In genomic region chr1:150561830-150562367, GRCh38 we compare ENCODE assay signal across 1 cellular context.
TF ChIP-seq lines count a peak whose summit lies in the region.

No MANE protein-coding gene starts in this region.

TF ChIP-seq in HepG2, 621 proteins besides CTCF, POLR2A, EP300 and RAD21 (continued from another document and continues in another):
- TF ChIP-seq ZNF646 (CRISPR knock-in tag; IDR thresholded peaks at IDR 0.05) (no peak), SRSF1 (optimal IDR thresholded peaks at IDR 0.05; ENCODE audit: low read depth, low read length) (peak; percentile 38), ZNF101 (CRISPR knock-in tag; IDR thresholded peaks at IDR 0.05; ENCODE audit: borderline replicate concordance, low read depth) (no peak), ZBTB1 (CRISPR knock-in tag; IDR thresholded peaks at IDR 0.05; ENCODE audit: borderline replicate concordance) (no peak), KLF12 (CRISPR knock-in tag; IDR thresholded peaks at IDR 0.05; ENCODE audit: borderline replicate concordance) (peak; percentile 62; the same call in 1 of the 2 replicates), ZNF598 (CRISPR knock-in tag; IDR thresholded peaks at IDR 0.05; ENCODE audit: borderline replicate concordance) (no peak), ZNF75D (CRISPR knock-in tag; IDR thresholded peaks at IDR 0.05; ENCODE audit: borderline replicate concordance) (no peak), NR2F2 (IDR thresholded peaks at IDR 0.05; ENCODE audit: borderline replicate concordance, low read depth) (no peak), KLF9 (CRISPR knock-in tag; IDR thresholded peaks at IDR 0.05; ENCODE audit: low read depth) (no peak), ZNF331 (CRISPR knock-in tag; IDR thresholded peaks at IDR 0.05) (peak; percentile 87), NKX3-1 (CRISPR knock-in tag; IDR thresholded peaks at IDR 0.05) (no peak), ZNF251 (CRISPR knock-in tag; IDR thresholded peaks at IDR 0.05) (no peak), ZNF180 (CRISPR knock-in tag; IDR thresholded peaks at IDR 0.05; ENCODE audit: borderline replicate concordance, low read depth) (no peak), GLI4 (CRISPR knock-in tag; IDR thresholded peaks at IDR 0.05; ENCODE audit: borderline replicate concordance) (no peak), RFXANK (CRISPR knock-in tag; IDR thresholded peaks at IDR 0.05) (peak; percentile 99), MXD4 (CRISPR knock-in tag; IDR thresholded peaks at IDR 0.05) (no peak), CCDC6 (CRISPR knock-in tag; IDR thresholded peaks at IDR 0.05) (peak; percentile 81), ZNF549 (CRISPR knock-in tag; IDR thresholded peaks at IDR 0.05) (no peak)
- TF ChIP-seq, protein P1, sequence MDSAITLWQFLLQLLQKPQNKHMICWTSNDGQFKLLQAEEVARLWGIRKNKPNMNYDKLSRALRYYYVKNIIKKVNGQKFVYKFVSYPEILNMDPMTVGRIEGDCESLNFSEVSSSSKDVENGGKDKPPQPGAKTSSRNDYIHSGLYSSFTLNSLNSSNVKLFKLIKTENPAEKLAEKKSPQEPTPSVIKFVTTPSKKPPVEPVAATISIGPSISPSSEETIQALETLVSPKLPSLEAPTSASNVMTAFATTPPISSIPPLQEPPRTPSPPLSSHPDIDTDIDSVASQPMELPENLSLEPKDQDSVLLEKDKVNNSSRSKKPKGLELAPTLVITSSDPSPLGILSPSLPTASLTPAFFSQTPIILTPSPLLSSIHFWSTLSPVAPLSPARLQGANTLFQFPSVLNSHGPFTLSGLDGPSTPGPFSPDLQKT (CRISPR knock-in tag; IDR thresholded peaks at IDR 0.05; ENCODE audit: borderline replicate concordance) = no peak
- TF ChIP-seq, protein P2, sequence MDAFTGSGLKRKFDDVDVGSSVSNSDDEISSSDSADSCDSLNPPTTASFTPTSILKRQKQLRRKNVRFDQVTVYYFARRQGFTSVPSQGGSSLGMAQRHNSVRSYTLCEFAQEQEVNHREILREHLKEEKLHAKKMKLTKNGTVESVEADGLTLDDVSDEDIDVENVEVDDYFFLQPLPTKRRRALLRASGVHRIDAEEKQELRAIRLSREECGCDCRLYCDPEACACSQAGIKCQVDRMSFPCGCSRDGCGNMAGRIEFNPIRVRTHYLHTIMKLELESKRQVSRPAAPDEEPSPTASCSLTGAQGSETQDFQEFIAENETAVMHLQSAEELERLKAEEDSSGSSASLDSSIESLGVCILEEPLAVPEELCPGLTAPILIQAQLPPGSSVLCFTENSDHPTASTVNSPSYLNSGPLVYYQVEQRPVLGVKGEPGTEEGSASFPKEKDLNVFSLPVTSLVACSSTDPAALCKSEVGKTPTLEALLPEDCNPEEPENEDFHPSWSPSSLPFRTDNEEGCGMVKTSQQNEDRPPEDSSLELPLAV (CRISPR knock-in tag; conservative IDR thresholded peaks at IDR 0.05; ENCODE audit: low read depth) = no peak
- TF ChIP-seq, protein P3, sequence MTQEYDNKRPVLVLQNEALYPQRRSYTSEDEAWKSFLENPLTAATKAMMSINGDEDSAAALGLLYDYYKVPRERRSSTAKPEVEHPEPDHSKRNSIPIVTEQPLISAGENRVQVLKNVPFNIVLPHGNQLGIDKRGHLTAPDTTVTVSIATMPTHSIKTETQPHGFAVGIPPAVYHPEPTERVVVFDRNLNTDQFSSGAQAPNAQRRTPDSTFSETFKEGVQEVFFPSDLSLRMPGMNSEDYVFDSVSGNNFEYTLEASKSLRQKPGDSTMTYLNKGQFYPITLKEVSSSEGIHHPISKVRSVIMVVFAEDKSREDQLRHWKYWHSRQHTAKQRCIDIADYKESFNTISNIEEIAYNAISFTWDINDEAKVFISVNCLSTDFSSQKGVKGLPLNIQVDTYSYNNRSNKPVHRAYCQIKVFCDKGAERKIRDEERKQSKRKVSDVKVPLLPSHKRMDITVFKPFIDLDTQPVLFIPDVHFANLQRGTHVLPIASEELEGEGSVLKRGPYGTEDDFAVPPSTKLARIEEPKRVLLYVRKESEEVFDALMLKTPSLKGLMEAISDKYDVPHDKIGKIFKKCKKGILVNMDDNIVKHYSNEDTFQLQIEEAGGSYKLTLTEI (CRISPR knock-in tag; conservative IDR thresholded peaks at IDR 0.05) = no peak
- TF ChIP-seq, protein P4, sequence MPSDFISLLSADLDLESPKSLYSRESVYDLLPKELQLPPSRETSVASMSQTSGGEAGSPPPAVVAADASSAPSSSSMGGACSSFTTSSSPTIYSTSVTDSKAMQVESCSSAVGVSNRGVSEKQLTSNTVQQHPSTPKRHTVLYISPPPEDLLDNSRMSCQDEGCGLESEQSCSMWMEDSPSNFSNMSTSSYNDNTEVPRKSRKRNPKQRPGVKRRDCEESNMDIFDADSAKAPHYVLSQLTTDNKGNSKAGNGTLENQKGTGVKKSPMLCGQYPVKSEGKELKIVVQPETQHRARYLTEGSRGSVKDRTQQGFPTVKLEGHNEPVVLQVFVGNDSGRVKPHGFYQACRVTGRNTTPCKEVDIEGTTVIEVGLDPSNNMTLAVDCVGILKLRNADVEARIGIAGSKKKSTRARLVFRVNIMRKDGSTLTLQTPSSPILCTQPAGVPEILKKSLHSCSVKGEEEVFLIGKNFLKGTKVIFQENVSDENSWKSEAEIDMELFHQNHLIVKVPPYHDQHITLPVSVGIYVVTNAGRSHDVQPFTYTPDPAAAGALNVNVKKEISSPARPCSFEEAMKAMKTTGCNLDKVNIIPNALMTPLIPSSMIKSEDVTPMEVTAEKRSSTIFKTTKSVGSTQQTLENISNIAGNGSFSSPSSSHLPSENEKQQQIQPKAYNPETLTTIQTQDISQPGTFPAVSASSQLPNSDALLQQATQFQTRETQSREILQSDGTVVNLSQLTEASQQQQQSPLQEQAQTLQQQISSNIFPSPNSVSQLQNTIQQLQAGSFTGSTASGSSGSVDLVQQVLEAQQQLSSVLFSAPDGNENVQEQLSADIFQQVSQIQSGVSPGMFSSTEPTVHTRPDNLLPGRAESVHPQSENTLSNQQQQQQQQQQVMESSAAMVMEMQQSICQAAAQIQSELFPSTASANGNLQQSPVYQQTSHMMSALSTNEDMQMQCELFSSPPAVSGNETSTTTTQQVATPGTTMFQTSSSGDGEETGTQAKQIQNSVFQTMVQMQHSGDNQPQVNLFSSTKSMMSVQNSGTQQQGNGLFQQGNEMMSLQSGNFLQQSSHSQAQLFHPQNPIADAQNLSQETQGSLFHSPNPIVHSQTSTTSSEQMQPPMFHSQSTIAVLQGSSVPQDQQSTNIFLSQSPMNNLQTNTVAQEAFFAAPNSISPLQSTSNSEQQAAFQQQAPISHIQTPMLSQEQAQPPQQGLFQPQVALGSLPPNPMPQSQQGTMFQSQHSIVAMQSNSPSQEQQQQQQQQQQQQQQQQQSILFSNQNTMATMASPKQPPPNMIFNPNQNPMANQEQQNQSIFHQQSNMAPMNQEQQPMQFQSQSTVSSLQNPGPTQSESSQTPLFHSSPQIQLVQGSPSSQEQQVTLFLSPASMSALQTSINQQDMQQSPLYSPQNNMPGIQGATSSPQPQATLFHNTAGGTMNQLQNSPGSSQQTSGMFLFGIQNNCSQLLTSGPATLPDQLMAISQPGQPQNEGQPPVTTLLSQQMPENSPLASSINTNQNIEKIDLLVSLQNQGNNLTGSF (CRISPR knock-in tag; IDR thresholded peaks at IDR 0.05) = no peak
- TF ChIP-seq, protein P5, sequence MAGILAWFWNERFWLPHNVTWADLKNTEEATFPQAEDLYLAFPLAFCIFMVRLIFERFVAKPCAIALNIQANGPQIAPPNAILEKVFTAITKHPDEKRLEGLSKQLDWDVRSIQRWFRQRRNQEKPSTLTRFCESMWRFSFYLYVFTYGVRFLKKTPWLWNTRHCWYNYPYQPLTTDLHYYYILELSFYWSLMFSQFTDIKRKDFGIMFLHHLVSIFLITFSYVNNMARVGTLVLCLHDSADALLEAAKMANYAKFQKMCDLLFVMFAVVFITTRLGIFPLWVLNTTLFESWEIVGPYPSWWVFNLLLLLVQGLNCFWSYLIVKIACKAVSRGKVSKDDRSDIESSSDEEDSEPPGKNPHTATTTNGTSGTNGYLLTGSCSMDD (CRISPR knock-in tag; IDR thresholded peaks at IDR 0.05) = no peak
- TF ChIP-seq, protein P6, sequence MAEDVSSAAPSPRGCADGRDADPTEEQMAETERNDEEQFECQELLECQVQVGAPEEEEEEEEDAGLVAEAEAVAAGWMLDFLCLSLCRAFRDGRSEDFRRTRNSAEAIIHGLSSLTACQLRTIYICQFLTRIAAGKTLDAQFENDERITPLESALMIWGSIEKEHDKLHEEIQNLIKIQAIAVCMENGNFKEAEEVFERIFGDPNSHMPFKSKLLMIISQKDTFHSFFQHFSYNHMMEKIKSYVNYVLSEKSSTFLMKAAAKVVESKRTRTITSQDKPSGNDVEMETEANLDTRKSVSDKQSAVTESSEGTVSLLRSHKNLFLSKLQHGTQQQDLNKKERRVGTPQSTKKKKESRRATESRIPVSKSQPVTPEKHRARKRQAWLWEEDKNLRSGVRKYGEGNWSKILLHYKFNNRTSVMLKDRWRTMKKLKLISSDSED (CRISPR knock-in tag; IDR thresholded peaks at IDR 0.05) = no peak
- TF ChIP-seq, protein P7, sequence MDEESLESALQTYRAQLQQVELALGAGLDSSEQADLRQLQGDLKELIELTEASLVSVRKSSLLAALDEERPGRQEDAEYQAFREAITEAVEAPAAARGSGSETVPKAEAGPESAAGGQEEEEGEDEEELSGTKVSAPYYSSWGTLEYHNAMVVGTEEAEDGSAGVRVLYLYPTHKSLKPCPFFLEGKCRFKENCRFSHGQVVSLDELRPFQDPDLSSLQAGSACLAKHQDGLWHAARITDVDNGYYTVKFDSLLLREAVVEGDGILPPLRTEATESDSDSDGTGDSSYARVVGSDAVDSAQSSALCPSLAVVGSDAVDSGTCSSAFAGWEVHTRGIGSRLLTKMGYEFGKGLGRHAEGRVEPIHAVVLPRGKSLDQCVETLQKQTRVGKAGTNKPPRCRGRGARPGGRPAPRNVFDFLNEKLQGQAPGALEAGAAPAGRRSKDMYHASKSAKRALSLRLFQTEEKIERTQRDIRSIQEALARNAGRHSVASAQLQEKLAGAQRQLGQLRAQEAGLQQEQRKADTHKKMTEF (CRISPR knock-in tag; IDR thresholded peaks at IDR 0.05) = peak; percentile 85; the same call in 1 of the 2 replicates
- TF ChIP-seq, protein P8, sequence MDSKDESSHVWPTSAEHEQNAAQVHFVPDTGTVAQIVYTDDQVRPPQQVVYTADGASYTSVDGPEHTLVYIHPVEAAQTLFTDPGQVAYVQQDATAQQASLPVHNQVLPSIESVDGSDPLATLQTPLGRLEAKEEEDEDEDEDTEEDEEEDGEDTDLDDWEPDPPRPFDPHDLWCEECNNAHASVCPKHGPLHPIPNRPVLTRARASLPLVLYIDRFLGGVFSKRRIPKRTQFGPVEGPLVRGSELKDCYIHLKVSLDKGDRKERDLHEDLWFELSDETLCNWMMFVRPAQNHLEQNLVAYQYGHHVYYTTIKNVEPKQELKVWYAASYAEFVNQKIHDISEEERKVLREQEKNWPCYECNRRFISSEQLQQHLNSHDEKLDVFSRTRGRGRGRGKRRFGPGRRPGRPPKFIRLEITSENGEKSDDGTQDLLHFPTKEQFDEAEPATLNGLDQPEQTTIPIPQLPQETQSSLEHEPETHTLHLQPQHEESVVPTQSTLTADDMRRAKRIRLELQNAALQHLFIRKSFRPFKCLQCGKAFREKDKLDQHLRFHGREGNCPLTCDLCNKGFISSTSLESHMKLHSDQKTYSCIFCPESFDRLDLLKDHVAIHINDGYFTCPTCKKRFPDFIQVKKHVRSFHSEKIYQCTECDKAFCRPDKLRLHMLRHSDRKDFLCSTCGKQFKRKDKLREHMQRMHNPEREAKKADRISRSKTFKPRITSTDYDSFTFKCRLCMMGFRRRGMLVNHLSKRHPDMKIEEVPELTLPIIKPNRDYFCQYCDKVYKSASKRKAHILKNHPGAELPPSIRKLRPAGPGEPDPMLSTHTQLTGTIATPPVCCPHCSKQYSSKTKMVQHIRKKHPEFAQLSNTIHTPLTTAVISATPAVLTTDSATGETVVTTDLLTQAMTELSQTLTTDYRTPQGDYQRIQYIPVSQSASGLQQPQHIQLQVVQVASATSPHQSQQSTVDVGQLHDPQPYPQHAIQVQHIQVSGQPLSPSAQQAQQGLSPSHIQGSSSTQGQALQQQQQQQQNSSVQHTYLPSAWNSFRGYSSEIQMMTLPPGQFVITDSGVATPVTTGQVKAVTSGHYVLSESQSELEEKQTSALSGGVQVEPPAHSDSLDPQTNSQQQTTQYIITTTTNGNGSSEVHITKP (CRISPR knock-in tag; IDR thresholded peaks at IDR 0.05; ENCODE audit: low read depth) = peak; percentile 76
- TF ChIP-seq, protein P9, sequence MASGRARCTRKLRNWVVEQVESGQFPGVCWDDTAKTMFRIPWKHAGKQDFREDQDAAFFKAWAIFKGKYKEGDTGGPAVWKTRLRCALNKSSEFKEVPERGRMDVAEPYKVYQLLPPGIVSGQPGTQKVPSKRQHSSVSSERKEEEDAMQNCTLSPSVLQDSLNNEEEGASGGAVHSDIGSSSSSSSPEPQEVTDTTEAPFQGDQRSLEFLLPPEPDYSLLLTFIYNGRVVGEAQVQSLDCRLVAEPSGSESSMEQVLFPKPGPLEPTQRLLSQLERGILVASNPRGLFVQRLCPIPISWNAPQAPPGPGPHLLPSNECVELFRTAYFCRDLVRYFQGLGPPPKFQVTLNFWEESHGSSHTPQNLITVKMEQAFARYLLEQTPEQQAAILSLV (CRISPR knock-in tag; IDR thresholded peaks at IDR 0.05; ENCODE audit: borderline replicate concordance) = no peak
